Comparison of ENCODE assay signal across 8 cellular contexts in genomic region chr3:196969660-196970546, GRCh38. TPM values are rescaled to one million over a fixed set of nuclear protein-coding genes. Genes with fewer than 3 reads are reported as not detected.
DNase-seq lines count a peak whose midpoint lies in the region; ATAC-seq and TF ChIP-seq lines count a peak whose summit lies in the region.

No MANE protein-coding gene starts in this region.

- peak; percentile 89 for TF ChIP-seq CTCF in neutrophil (IDR thresholded peaks at IDR 0.05)

- no peaks in the 10 kb centered on the region for H3K36me3 Mint-ChIP-seq in activated T-helper 17 cell treated with anti-CD3 and anti-CD28 coated beads, Interleukin-2, amount 50 U/mL, for 72 hours (ENCODE audit: low read depth)

- DNase-seq in CD1c-positive myeloid dendritic cell (ENCODE audit: extremely low spot score): peak; percentile 87
- peak; percentile 13 for DNase-seq in foreskin melanocyte

- H3K4me1 ChIP-seq in neutrophil (ENCODE audit: control insufficient read depth in 1 of 2, insufficient read depth in 1 of 2, low read depth in 1 of 2, low read length in 1 of 2): peaks cover 9 to 14% of the 10 kb centered on the region in 2 experiments
- H3K4me1 ChIP-seq in thymus (ENCODE audit: control insufficient read depth, insufficient read depth, low read length): peaks cover 5% of the 10 kb centered on the region

- H3K27ac ChIP-seq in neutrophil (peak overlapping the region; percentile 62), thymus (ENCODE audit: low read depth) (no peak overlapping the region)

- H3K9me3 Mint-ChIP-seq in activated T-helper 17 cell treated with anti-CD3 and anti-CD28 coated beads, Interleukin-2, amount 50 U/mL, for 72 hours: no peaks in the 10 kb centered on the region

- H3K27me3 ChIP-seq in neutrophil: peaks cover 32% of the 10 kb centered on the region
- no peaks in the 10 kb centered on the region for H3K27me3 ChIP-seq in thymus (ENCODE audit: control insufficient read depth, insufficient read depth)

- H3K27ac Mint-ChIP-seq in activated T-helper 17 cell treated with anti-CD3 and anti-CD28 coated beads, Interleukin-2, amount 50 U/mL, for 72 hours: peak overlapping the region; percentile 49

- H3K4me3 ChIP-seq in neutrophil (ENCODE audit: low read depth in 1 of 2, low read length in 1 of 2) (peak overlapping the region; percentile 80 to 91), thymus (ENCODE audit: low read length) (peak overlapping the region; percentile 79)

- H3K36me3 ChIP-seq in neutrophil (no peaks in the 10 kb centered on the region), thymus (ENCODE audit: control insufficient read depth, insufficient read depth) (peaks cover 4% of the 10 kb centered on the region)

- WGBS in thymus: 10% methylated on average over 100 of the region's 100 CpGs

- ATAC-seq in GM19372 (IDR thresholded peaks at IDR 0.05; ENCODE audit: low read depth, unreplicated experiment) (peak; percentile 46), HG03571 (IDR thresholded peaks at IDR 0.05; ENCODE audit: unreplicated experiment) (peak; percentile 51)
- ATAC-seq in activated T-helper 17 cell treated with anti-CD3 and anti-CD28 coated beads, Interleukin-2, amount 50 U/mL, for 72 hours (replicated peaks): peak; percentile 80

- no peaks in the 10 kb centered on the region for H3K4me1 Mint-ChIP-seq in activated T-helper 17 cell treated with anti-CD3 and anti-CD28 coated beads, Interleukin-2, amount 50 U/mL, for 72 hours

- H3K27me3 Mint-ChIP-seq in activated T-helper 17 cell treated with anti-CD3 and anti-CD28 coated beads, Interleukin-2, amount 50 U/mL, for 72 hours: peaks cover 11% of the 10 kb centered on the region

- H3K9me3 ChIP-seq in neutrophil (no peaks in the 10 kb centered on the region), thymus (ENCODE audit: control insufficient read depth) (no peaks in the 10 kb centered on the region)

- peak overlapping the region; percentile 75 for H3K4me3 Mint-ChIP-seq in activated T-helper 17 cell treated with anti-CD3 and anti-CD28 coated beads, Interleukin-2, amount 50 U/mL, for 72 hours

TF ChIP-seq in PFSK-1, 5 proteins besides CTCF, POLR2A, EP300 and RAD21:
- TF ChIP-seq POLR2AphosphoS5 (IDR thresholded peaks at IDR 0.05; ENCODE audit: low read depth, low read length) (no peak), SIN3A (IDR thresholded peaks at IDR 0.05; ENCODE audit: borderline replicate concordance, insufficient read depth, low read length) (no peak), TAF1 (IDR thresholded peaks at IDR 0.05; ENCODE audit: borderline replicate concordance, insufficient read depth, low read length) (no peak), FOXP2 (optimal IDR thresholded peaks at IDR 0.05; ENCODE audit: borderline replicate concordance, extremely low read depth, extremely low read length, insufficient read depth) (peak; percentile 22)
- TF ChIP-seq, protein P1, sequence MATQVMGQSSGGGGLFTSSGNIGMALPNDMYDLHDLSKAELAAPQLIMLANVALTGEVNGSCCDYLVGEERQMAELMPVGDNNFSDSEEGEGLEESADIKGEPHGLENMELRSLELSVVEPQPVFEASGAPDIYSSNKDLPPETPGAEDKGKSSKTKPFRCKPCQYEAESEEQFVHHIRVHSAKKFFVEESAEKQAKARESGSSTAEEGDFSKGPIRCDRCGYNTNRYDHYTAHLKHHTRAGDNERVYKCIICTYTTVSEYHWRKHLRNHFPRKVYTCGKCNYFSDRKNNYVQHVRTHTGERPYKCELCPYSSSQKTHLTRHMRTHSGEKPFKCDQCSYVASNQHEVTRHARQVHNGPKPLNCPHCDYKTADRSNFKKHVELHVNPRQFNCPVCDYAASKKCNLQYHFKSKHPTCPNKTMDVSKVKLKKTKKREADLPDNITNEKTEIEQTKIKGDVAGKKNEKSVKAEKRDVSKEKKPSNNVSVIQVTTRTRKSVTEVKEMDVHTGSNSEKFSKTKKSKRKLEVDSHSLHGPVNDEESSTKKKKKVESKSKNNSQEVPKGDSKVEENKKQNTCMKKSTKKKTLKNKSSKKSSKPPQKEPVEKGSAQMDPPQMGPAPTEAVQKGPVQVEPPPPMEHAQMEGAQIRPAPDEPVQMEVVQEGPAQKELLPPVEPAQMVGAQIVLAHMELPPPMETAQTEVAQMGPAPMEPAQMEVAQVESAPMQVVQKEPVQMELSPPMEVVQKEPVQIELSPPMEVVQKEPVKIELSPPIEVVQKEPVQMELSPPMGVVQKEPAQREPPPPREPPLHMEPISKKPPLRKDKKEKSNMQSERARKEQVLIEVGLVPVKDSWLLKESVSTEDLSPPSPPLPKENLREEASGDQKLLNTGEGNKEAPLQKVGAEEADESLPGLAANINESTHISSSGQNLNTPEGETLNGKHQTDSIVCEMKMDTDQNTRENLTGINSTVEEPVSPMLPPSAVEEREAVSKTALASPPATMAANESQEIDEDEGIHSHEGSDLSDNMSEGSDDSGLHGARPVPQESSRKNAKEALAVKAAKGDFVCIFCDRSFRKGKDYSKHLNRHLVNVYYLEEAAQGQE (IDR thresholded peaks at IDR 0.05; ENCODE audit: insufficient read depth in 1 of 2, low read depth in 2 of 2, low read length in 2 of 2): no peak
TF ChIP-seq in PFSK-1: peak in this region for 1.

RNA-seq across cellular contexts. Expression of gene PIGZ, which starts 1.3 kb away (rescaled TPM):
- polyA plus RNA-seq in PFSK-1 (2012; ENCODE audit: insufficient read length, low read depth): 1.8 TPM
- under 1 TPM; 0.78 to 0.82 TPM for total RNA-seq in activated T-helper 17 cell treated with anti-CD3 and anti-CD28 coated beads, Interleukin-2, amount 50 U/mL, for 72 hours
- polyA plus RNA-seq in thymus: 3.4 TPM

RNA-seq across cellular contexts. Expression of gene NCBP2, which starts 27.6 kb away (rescaled TPM):
- 80.3 TPM for polyA plus RNA-seq in PFSK-1 (2012; ENCODE audit: insufficient read length, low read depth)
- total RNA-seq in activated T-helper 17 cell treated with anti-CD3 and anti-CD28 coated beads, Interleukin-2, amount 50 U/mL, for 72 hours: 10 to 100 TPM; 68.1 to 89.0 TPM
- polyA plus RNA-seq in thymus: 77.5 TPM

RNA-seq across cellular contexts. Expression of gene MELTF, which starts 59.7 kb away (rescaled TPM):
- polyA plus RNA-seq in PFSK-1 (2012; ENCODE audit: insufficient read length, low read depth): 4.1 TPM
- 1 to 10 TPM; 6.0 to 9.7 TPM for total RNA-seq in activated T-helper 17 cell treated with anti-CD3 and anti-CD28 coated beads, Interleukin-2, amount 50 U/mL, for 72 hours
- polyA plus RNA-seq in thymus: 3.2 TPM
